In the genomic region with DNA sequence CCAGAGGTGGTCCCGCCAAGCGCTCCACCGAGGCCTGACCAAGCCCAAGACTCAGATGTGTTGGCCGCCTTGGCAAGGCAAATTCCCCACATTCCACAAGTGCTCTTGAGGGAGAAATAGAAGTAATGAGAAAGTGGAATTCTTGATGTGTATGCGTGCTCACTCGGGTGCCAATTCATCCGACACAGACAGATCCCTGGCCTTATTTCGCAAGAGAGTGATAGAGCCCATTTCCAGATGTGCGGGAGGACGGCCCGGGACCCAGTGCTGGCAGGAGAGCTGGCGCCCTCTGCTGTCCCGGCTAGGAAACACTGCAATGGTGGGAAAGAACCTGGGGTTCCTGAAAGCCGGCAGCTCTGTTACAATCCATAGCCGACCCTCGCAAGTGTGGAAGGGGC, we compare ENCODE assay signal across 8 cellular contexts.
DNase-seq lines count a peak whose midpoint lies in the region; ATAC-seq and TF ChIP-seq lines count a peak whose summit lies in the region.

No MANE protein-coding gene starts in this region.

- no peaks in the 10 kb centered on the region for H3K36me3 ChIP-seq in iPS-15b (ENCODE audit: control insufficient read depth, insufficient read depth, low read length)

- TF ChIP-seq POLR2A in NB4 (IDR thresholded peaks at IDR 0.05; ENCODE audit: extremely low read depth, insufficient read length), result no peak

- H3K4me1 ChIP-seq in iPS-15b (ENCODE audit: control insufficient read depth, insufficient read depth, low read length), result peaks cover 25% of the 10 kb centered on the region

- H3K27me3 ChIP-seq in iPS-15b (ENCODE audit: control insufficient read depth, insufficient read depth, low read length), result no peaks in the 10 kb centered on the region

- peak overlapping the region in 20 of 21 experiments; percentile 12 to 87 (median 70) for H3K27ac ChIP-seq in skin epidermis

- no peaks in the 10 kb centered on the region for H3K9me3 ChIP-seq in iPS-15b (ENCODE audit: control insufficient read depth, insufficient read depth, low read length)

- no peak overlapping the region for H3K4me3 ChIP-seq in NB4 (ENCODE audit: low read depth, low read length)
- H3K4me3 ChIP-seq in astrocyte of the cerebellum (ENCODE audit: low read depth, low read length), result no peak overlapping the region
- no peak overlapping the region for H3K4me3 ChIP-seq in iPS-15b (ENCODE audit: low read depth, low read length)
- no peak overlapping the region for H3K4me3 ChIP-seq in skin epidermis

- H3K9ac ChIP-seq in iPS-15b (ENCODE audit: low read depth, low read length), result peak overlapping the region; percentile 50

- peak; percentile 33 for DNase-seq in DMS153 treated with DMSO at 0.1 percent for 48 hours (lab: John Stamatoyannopoulos, UW; ENCODE audit: unreplicated experiment)
- DNase-seq in DMS153 (lab: John Stamatoyannopoulos, UW), result no peak
- DNase-seq in NB4 (ENCODE audit: low read depth), result peak; percentile 87
- DNase-seq in T-helper 9 cell, result peak; percentile 64
- DNase-seq in astrocyte of the cerebellum (ENCODE audit: low read depth), result peak; percentile 91

- no peak for ATAC-seq in GM18519 (IDR thresholded peaks at IDR 0.05; ENCODE audit: low FRiP score, unreplicated experiment)

- TF ChIP-seq CTCF in NB4 (IDR thresholded peaks at IDR 0.05; ENCODE audit: low read depth, low read length) (peak; percentile 91), astrocyte of the cerebellum (IDR thresholded peaks at IDR 0.05; ENCODE audit: low read depth, low read length, missing control alignments) (peak; percentile 96)

- in situ Hi-C loops in astrocyte of the cerebellum (cut with HindIII; ENCODE audit: low sequenced_read_pairs), result no loop called here
